In the genomic region with DNA sequence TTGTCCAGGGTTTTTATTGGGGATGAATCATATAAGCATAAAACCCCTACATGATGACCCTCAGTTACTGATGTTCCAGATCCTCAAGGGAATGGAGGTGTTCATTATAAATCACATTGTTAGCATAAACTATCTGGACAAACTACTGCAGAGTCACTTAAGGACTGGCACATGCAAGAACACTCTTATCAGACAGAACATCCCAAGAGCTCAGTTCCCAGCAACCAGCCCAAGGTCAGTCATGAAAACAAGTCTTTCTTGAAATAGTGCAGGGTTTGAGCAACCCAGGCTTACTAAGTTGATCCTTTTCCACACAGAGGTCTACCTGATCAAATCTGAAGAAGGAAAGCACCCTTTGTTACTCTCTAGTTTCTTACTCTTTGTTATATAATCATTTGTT, we compare ENCODE assay signal across 19 cellular contexts. TPM values are rescaled to one million over a fixed set of nuclear protein-coding genes. Genes with fewer than 3 reads are reported as not detected.
DNase-seq lines count a peak whose midpoint lies in the region; ATAC-seq, FAIRE-seq and TF ChIP-seq lines count a peak whose summit lies in the region.
"Had no signal": no experiment of that assay in that cellular context is flagged by ENCODE, and none has a peak within 500 bp of the region (broad histone marks: within the 10 kb centered on the region; RNA-seq: fewer than 3 reads in every experiment).

No MANE protein-coding gene starts in this region.

- no peaks in the 10 kb centered on the region for H3K9me3 ChIP-seq in PC-3 (ENCODE audit: low read length)
- no peaks in the 10 kb centered on the region for H3K9me3 ChIP-seq in hepatocyte (ENCODE audit: low read depth)
- no peaks in the 10 kb centered on the region for H3K9me3 ChIP-seq in trophoblast cell (ENCODE audit: insufficient read depth, low read depth, low read length)
- H3K9me3 ChIP-seq: BLaER1 had no signal

- H3K9ac ChIP-seq in PC-3 (ENCODE audit: low read length) (no peak overlapping the region), trophoblast cell (ENCODE audit: low read length) (no peak overlapping the region)
- H3K9ac ChIP-seq: BLaER1 had no signal

- H2AFZ ChIP-seq in PC-3 (ENCODE audit: low read length) (no peak overlapping the region), hepatocyte (no peak overlapping the region), trophoblast cell (ENCODE audit: insufficient read depth, low read length, poor library complexity) (no peak overlapping the region)

- H3K27ac ChIP-seq in PC-3 (ENCODE audit: low read length) = no peak overlapping the region
- peak overlapping the region; percentile 66 for H3K27ac ChIP-seq in epithelial cell of prostate
- peak overlapping the region; percentile 46 for H3K27ac ChIP-seq in hepatocyte
- no peak overlapping the region for H3K27ac ChIP-seq in trophoblast cell (ENCODE audit: low read depth, low read length)
- H3K27ac ChIP-seq: BLaER1 had no signal

- H3K18ac ChIP-seq in trophoblast cell (ENCODE audit: low read length) = no peak overlapping the region

- no peak overlapping the region for H4K91ac ChIP-seq in trophoblast cell (ENCODE audit: low read depth, low read length)

- intact Hi-C loops in PC-3 (cut with micrococcal nuclease) = no loop called here

- H3K79me2 ChIP-seq in PC-3 (ENCODE audit: low read length) = no peaks in the 10 kb centered on the region
- H3K79me2 ChIP-seq in hepatocyte = no peaks in the 10 kb centered on the region
- no peaks in the 10 kb centered on the region for H3K79me2 ChIP-seq in trophoblast cell (ENCODE audit: control insufficient read depth, insufficient read depth, low read length, poor library complexity)

- no peak overlapping the region for H2BK5ac ChIP-seq in trophoblast cell (ENCODE audit: low read depth, low read length, poor library complexity)

- no peak overlapping the region for H2BK120ac ChIP-seq in trophoblast cell (ENCODE audit: insufficient read depth, low read length, poor library complexity)

- BruUV-seq in PC-3 (replicated peaks; lab: Mats Ljungman, UMichigan) = no TSS peak

- POLR2A ChIA-PET in PC-3 (lab: Charles Lee; ENCODE audit: unreplicated experiment) = no interaction called here

- H3K9me2 ChIP-seq in PC-3 (replicated peaks; ENCODE audit: low read length) (no peaks in the 10 kb centered on the region), hepatocyte (replicated peaks; ENCODE audit: insufficient read depth) (no peaks in the 10 kb centered on the region)

- no peak overlapping the region for H4K8ac ChIP-seq in trophoblast cell (ENCODE audit: low read depth, low read length)

- ATAC-seq in PC-3 (no peak), GM19452 (IDR thresholded peaks at IDR 0.05; ENCODE audit: unreplicated experiment) (no peak)

- H3K23ac ChIP-seq in trophoblast cell (ENCODE audit: low read length) = no peak overlapping the region

- H3K4me3 ChIP-seq in PC-3 (ENCODE audit: low read length) = no peak overlapping the region
- no peak overlapping the region for H3K4me3 ChIP-seq in hepatocyte
- H3K4me3 ChIP-seq in trophoblast cell (ENCODE audit: low read depth, low read length) = no peak overlapping the region
- H3K4me3 ChIP-seq: BLaER1 had no signal

- no peak overlapping the region for H2BK12ac ChIP-seq in trophoblast cell (ENCODE audit: low read length)

- no peaks in the 10 kb centered on the region for H3K79me1 ChIP-seq in trophoblast cell (ENCODE audit: low read length)

- H2AK5ac ChIP-seq in trophoblast cell (ENCODE audit: low read length) = no peak overlapping the region

- no peaks in the 10 kb centered on the region for H3K36me3 ChIP-seq in PC-3 (ENCODE audit: low read depth, low read length)
- no peaks in the 10 kb centered on the region for H3K36me3 ChIP-seq in hepatocyte (replicated peaks; ENCODE audit: insufficient read depth, low read depth)
- H3K36me3 ChIP-seq in trophoblast cell (ENCODE audit: control insufficient read depth in 1 of 2, insufficient read depth in 2 of 2, low read length in 2 of 2) = no peaks in the 10 kb centered on the region
- H3K36me3 ChIP-seq: BLaER1 had no signal

- no peak for FAIRE-seq in D721Med (lab: Jason Lieb, UNC)
- FAIRE-seq: GM12891, H1 had no signal

- H3K4ac ChIP-seq in trophoblast cell (ENCODE audit: low read depth, low read length) = no peak overlapping the region

- no peaks in the 10 kb centered on the region for H3K27me3 ChIP-seq in PC-3 (ENCODE audit: low read length)
- no peaks in the 10 kb centered on the region for H3K27me3 ChIP-seq in hepatocyte
- H3K27me3 ChIP-seq in trophoblast cell (ENCODE audit: insufficient read depth, low read length) = no peaks in the 10 kb centered on the region
- H3K27me3 ChIP-seq: BLaER1 had no signal

- H4K20me1 ChIP-seq in PC-3 (ENCODE audit: low read length) (no peaks in the 10 kb centered on the region), hepatocyte (ENCODE audit: insufficient read depth, poor library complexity, severe bottlenecking) (no peaks in the 10 kb centered on the region)
- H4K20me1 ChIP-seq: BLaER1 had no signal

- H3K4me2 ChIP-seq in PC-3 (ENCODE audit: low read length) = no peak overlapping the region
- no peak overlapping the region for H3K4me2 ChIP-seq in hepatocyte
- H3K4me2 ChIP-seq in trophoblast cell (ENCODE audit: low read length) = no peak overlapping the region
- H3K4me2 ChIP-seq: BLaER1 had no signal

- peak; percentile 40 for DNase-seq in GF-D8 (lab: John Stamatoyannopoulos, UW)
- DNase-seq in PC-3 = peak; percentile 30
- no peak for DNase-seq in epithelial cell of prostate (ENCODE audit: low read depth, low spot score)
- peak; percentile 42 for DNase-seq in hepatocyte (ENCODE audit: low spot score)
- no peak for DNase-seq in D721Med (ENCODE audit: insufficient read length, low spot score)
- DNase-seq in trophoblast cell = no peak
- no peak for DNase-seq in NCI-H345 (lab: John Stamatoyannopoulos, UW)
- DNase-seq: CD4-positive, alpha-beta memory T cell; KG1; NCI-H1417; NCI-H187; NCI-H2227 treated with DMSO at 0.1 percent for 48 hours; NCI-H524 had no signal

- no peaks in the 10 kb centered on the region for H3F3A ChIP-seq in PC-3 (ENCODE audit: low read length, unreplicated experiment)

- TF ChIP-seq CTCF in PC-3 (conservative IDR thresholded peaks at IDR 0.05; ENCODE audit: low read depth, low read length) (no peak), hepatocyte (IDR thresholded peaks at IDR 0.05; ENCODE audit: poor library complexity) (no peak), D721Med (IDR thresholded peaks at IDR 0.05; ENCODE audit: insufficient read depth, missing control alignments) (no peak)

- no peak overlapping the region for H4K12ac ChIP-seq in trophoblast cell (ENCODE audit: low read depth, low read length)

- no peak overlapping the region for H3K14ac ChIP-seq in trophoblast cell (ENCODE audit: low read length)

- peaks cover 23% of the 10 kb centered on the region for H3K4me1 ChIP-seq in PC-3 (ENCODE audit: insufficient read depth, low read length)
- peaks cover 3% of the 10 kb centered on the region for H3K4me1 ChIP-seq in hepatocyte (ENCODE audit: insufficient read depth)
- H3K4me1 ChIP-seq in trophoblast cell (ENCODE audit: control insufficient read depth in 1 of 2, insufficient read depth in 2 of 2, low read length in 2 of 2) = no peaks in the 10 kb centered on the region
- H3K4me1 ChIP-seq: BLaER1 had no signal

- CTCF ChIA-PET in PC-3 (lab: Charles Lee) = no interaction called here

RNA-seq across cellular contexts. Expression of a gene that starts 13.5 kb away (rescaled TPM):
- total RNA-seq in PC-3 (2014; rRNA removed) = 53.0 and 77.4 TPM in 2 replicates
- 37.5 and 44.3 TPM in 2 replicates for total RNA-seq in hepatocyte
- 81.7 and 84.6 TPM in 2 replicates for polyA plus RNA-seq in hepatocyte
- polyA plus RNA-seq in trophoblast cell (2013) = 139 and 148 TPM in 2 replicates

RNA-seq across cellular contexts. Expression of a gene that starts 37.4 kb away (rescaled TPM):
- total RNA-seq in PC-3 (2014; rRNA removed) (1.6 and 2.9 TPM in 2 replicates), hepatocyte (23.9 and 30.8 TPM in 2 replicates)
- 39.1 and 64.5 TPM in 2 replicates for polyA plus RNA-seq in hepatocyte
- polyA plus RNA-seq in trophoblast cell (2013) = 0.51 and 0.58 TPM in 2 replicates

RNA-seq across cellular contexts. Expression of a gene that starts 45.5 kb away (rescaled TPM):
- total RNA-seq in PC-3 (2014; rRNA removed) (0.69 TPM in 1 of 2 replicates, not detected in the other), hepatocyte (0.50 and 4.4 TPM in 2 replicates)
- polyA plus RNA-seq in hepatocyte = not detected in 2 replicates
- polyA plus RNA-seq in trophoblast cell (2013) = 0.04 TPM in 1 of 2 replicates, not detected in the other
- total RNA-seq: H1 had no signal
- polyA plus RNA-seq: CD4-positive, alpha-beta memory T cell; H1 had no signal

RNA-seq across cellular contexts. Expression of a gene that starts 48.0 kb away (rescaled TPM):
- total RNA-seq in PC-3 (2014; rRNA removed) = 0.26 TPM in 1 of 2 replicates, not detected in the other
- not detected in 2 replicates for total RNA-seq in hepatocyte
- 0.34 TPM in 1 of 2 replicates, not detected in the other for polyA plus RNA-seq in hepatocyte
- polyA plus RNA-seq in trophoblast cell (2013) = 0.07 and 0.11 TPM in 2 replicates
- total RNA-seq: A673; CD4-positive, alpha-beta memory T cell; H1; SK-MEL-5 had no signal
- polyA plus RNA-seq: CD4-positive, alpha-beta memory T cell; H1 had no signal

RNA-seq across cellular contexts. Expression of a gene that starts 48.8 kb away (rescaled TPM):
- total RNA-seq in PC-3 (2014; rRNA removed) (53.6 and 61.6 TPM in 2 replicates), hepatocyte (9.4 and 10.3 TPM in 2 replicates)
- 5.1 and 7.0 TPM in 2 replicates for polyA plus RNA-seq in hepatocyte
- 0.63 and 0.82 TPM in 2 replicates for polyA plus RNA-seq in trophoblast cell (2013)
- total RNA-seq: A673 had no signal
- polyA plus RNA-seq: CD4-positive, alpha-beta memory T cell had no signal

Comparison
In these comparisons a context has a peak if more than half of its experiments do, and no peak if none do; other contexts are left out.
1. DNase-seq: peak in GF-D8 (single experiment), PC-3 (single experiment) and hepatocyte (single experiment); none in epithelial cell of prostate (single experiment), D721Med (single experiment), trophoblast cell (0 of 2) and NCI-H345 (single experiment).
2. H3K27ac ChIP-seq: peak in epithelial cell of prostate (single experiment) and hepatocyte (single experiment); none in PC-3 (single experiment) and trophoblast cell (single experiment).